In the genomic region with DNA sequence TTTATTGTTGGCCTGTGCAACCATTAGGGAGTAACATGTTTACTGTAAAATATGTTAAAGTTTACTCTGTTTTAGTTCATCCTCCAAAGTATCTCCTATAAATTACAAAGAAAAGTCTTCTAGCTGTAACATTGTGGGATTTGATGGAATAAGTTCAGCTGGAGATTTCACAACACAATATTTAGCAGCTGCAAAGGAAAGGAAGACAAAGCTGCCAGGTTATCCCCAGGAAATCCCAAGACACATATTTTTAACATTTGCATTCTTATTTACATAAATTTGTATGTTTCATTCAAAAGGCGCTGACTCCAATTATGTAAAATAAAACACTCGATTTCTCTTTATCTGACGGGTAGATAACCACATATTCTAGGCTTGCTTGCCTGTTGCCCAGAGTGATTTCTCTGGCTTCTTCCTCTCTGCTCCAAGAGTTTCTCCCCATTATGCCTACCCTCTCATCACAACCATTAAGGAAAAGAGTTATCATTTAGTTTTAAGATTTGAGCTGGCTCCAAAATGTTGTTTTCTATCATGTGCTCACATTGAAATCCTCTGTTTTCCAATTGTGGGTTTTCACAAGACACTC, we compare ENCODE assay signal across 21 cellular contexts.
"Had no signal": no experiment of that assay in that cellular context is flagged by ENCODE, and none has a peak within 500 bp of the region (broad histone marks: within the 10 kb centered on the region; RNA-seq: fewer than 3 reads in every experiment).

No MANE protein-coding gene starts in this region.

- H3K4me1 ChIP-seq: adrenal gland had no signal

- H3K36me3 Mint-ChIP-seq: activated CD8-positive, alpha-beta memory T cell treated with anti-CD3 and anti-CD28 coated beads, Interleukin-2, amount 10 ng/mL, durations not matched to agents 7 days and 5 days; activated naive CD4-positive, alpha-beta T cell treated with anti-CD3 and anti-CD28 coated beads, Interleukin-2, amount 50 U/mL, for 24 hours; natural killer cell had no signal

- H3K4me3 Mint-ChIP-seq: activated CD8-positive, alpha-beta memory T cell treated with anti-CD3 and anti-CD28 coated beads, Interleukin-2, amount 10 ng/mL, durations not matched to agents 7 days and 5 days; activated naive CD4-positive, alpha-beta T cell treated with anti-CD3 and anti-CD28 coated beads, Interleukin-2, amount 50 U/mL, for 24 hours; natural killer cell; stimulated activated naive CD8-positive, alpha-beta T cell treated with anti-CD3 and anti-CD28 coated beads, Interleukin-15, Interleukin-2, amounts not matched to agents 100 ng/mL and 50 ng/mL, for 24 hours had no signal

- DNase-seq: activated CD4-positive, alpha-beta T cell treated with anti-CD3 and anti-CD28 coated beads for 1 hour; activated CD4-positive, alpha-beta T cell treated with anti-CD3 and anti-CD28 coated beads, Interleukin-2, amount 50 U/mL, for 48 hours; activated CD8-positive, alpha-beta memory T cell treated with anti-CD3 and anti-CD28 coated beads, Interleukin-2, amount 10 ng/mL, durations not matched to agents 7 days and 5 days; activated effector memory CD4-positive, alpha-beta T cell treated with Interleukin-2 at 50 U/mL for 16 hours; activated T-cell treated with anti-CD3 and anti-CD28 coated beads, Interleukin-2, amount 50 U/mL, for 1 hour; adrenal gland; caudate nucleus; gastrocnemius medialis; left colon; natural killer cell; occipital lobe; right cardiac atrium; SK-N-SH; spleen; T-helper 1 cell; T1000; testis; upper lobe of left lung had no signal

- H3K27me3 ChIP-seq: adrenal gland, gastrocnemius medialis, spleen, testis, upper lobe of left lung had no signal

- H3K4me1 Mint-ChIP-seq: activated CD8-positive, alpha-beta memory T cell treated with anti-CD3 and anti-CD28 coated beads, Interleukin-2, amount 10 ng/mL, durations not matched to agents 7 days and 5 days; natural killer cell had no signal

- H3K9ac ChIP-seq: SK-N-SH had no signal

- H3K4me2 ChIP-seq: SK-N-SH had no signal

- H3K36me3 ChIP-seq: adrenal gland, gastrocnemius medialis, spleen, upper lobe of left lung had no signal

- ATAC-seq: activated CD8-positive, alpha-beta memory T cell treated with anti-CD3 and anti-CD28 coated beads, Interleukin-2, amount 10 ng/mL, durations not matched to agents 7 days and 5 days; gastrocnemius medialis; left colon; natural killer cell had no signal

- H3K27ac ChIP-seq: spleen, testis had no signal

- H3K4me3 ChIP-seq: adrenal gland, gastrocnemius medialis, spleen, testis, upper lobe of left lung had no signal

- H3K27ac Mint-ChIP-seq: activated CD8-positive, alpha-beta memory T cell treated with anti-CD3 and anti-CD28 coated beads, Interleukin-2, amount 10 ng/mL, durations not matched to agents 7 days and 5 days; activated naive CD4-positive, alpha-beta T cell treated with anti-CD3 and anti-CD28 coated beads, Interleukin-2, amount 50 U/mL, for 24 hours; natural killer cell; progenitor cell of endocrine pancreas; stimulated activated naive CD8-positive, alpha-beta T cell treated with anti-CD3 and anti-CD28 coated beads, Interleukin-15, Interleukin-2, amounts not matched to agents 100 ng/mL and 50 ng/mL, for 24 hours had no signal

- H3K9me3 Mint-ChIP-seq: activated naive CD4-positive, alpha-beta T cell treated with anti-CD3 and anti-CD28 coated beads, Interleukin-2, amount 50 U/mL, for 24 hours; natural killer cell; stimulated activated naive CD8-positive, alpha-beta T cell treated with anti-CD3 and anti-CD28 coated beads, Interleukin-15, Interleukin-2, amounts not matched to agents 100 ng/mL and 50 ng/mL, for 24 hours had no signal

- H3K27me3 Mint-ChIP-seq: activated naive CD4-positive, alpha-beta T cell treated with anti-CD3 and anti-CD28 coated beads, Interleukin-2, amount 50 U/mL, for 24 hours; stimulated activated naive CD8-positive, alpha-beta T cell treated with anti-CD3 and anti-CD28 coated beads, Interleukin-15, Interleukin-2, amounts not matched to agents 100 ng/mL and 50 ng/mL, for 24 hours had no signal

- H3K9me3 ChIP-seq: adrenal gland, gastrocnemius medialis, SK-N-SH, testis, upper lobe of left lung had no signal
